Comparison of ENCODE assay signal across 23 cellular contexts in genomic region chr2:130813722-130814121, GRCh38. TPM values are rescaled to one million over a fixed set of nuclear protein-coding genes. Genes with fewer than 3 reads are reported as not detected.
"Had no signal": no experiment of that assay in that cellular context is flagged by ENCODE, and none has a peak within 500 bp of the region (broad histone marks: within the 10 kb centered on the region; RNA-seq: fewer than 3 reads in every experiment).

No MANE protein-coding gene starts in this region.

- H3K9me3 ChIP-seq: esophagus squamous epithelium, gastroesophageal sphincter, testis, transverse colon had no signal

- H3K36me3 ChIP-seq: esophagus squamous epithelium, gastroesophageal sphincter, transverse colon had no signal

- H3K36me3 Mint-ChIP-seq: naive thymus-derived CD8-positive, alpha-beta T cell; stimulated activated naive B cell treated with anti-CD40 and anti-IgM and Interleukin-4, amounts not matched to agents 10 μg/mL and 1 μg/mL and 100 μg/mL, for 72 hours had no signal

- H3K27ac ChIP-seq: epithelial cell of prostate, esophagus squamous epithelium, gastroesophageal sphincter, testis, transverse colon had no signal

- H3K9me3 Mint-ChIP-seq: dendritic cell treated with granulocyte-macrophage colony-stimulating factor and Interleukin-4, amounts not matched to agents 40 ng/mL and 50 ng/mL, for 4 days; effector memory CD8-positive, alpha-beta T cell; stimulated activated naive CD8-positive, alpha-beta T cell treated with anti-CD3 and anti-CD28 coated beads, Interleukin-15, amount 100 ng/mL, for 72 hours had no signal

- H3K27me3 ChIP-seq: testis, transverse colon had no signal

- H3K4me1 ChIP-seq: gastroesophageal sphincter, testis, transverse colon had no signal

- ATAC-seq: effector memory CD8-positive, alpha-beta T cell; gastroesophageal sphincter; left cardiac atrium; left ventricle myocardium superior; naive thymus-derived CD8-positive, alpha-beta T cell; sciatic nerve; stimulated activated naive B cell treated with anti-CD40 and anti-IgM and Interleukin-4, amounts not matched to agents 10 μg/mL and 1 μg/mL and 100 μg/mL, for 72 hours; stimulated activated naive CD8-positive, alpha-beta T cell treated with anti-CD3 and anti-CD28 coated beads, Interleukin-15, amount 100 ng/mL, for 72 hours had no signal

- H3K4me3 Mint-ChIP-seq: dendritic cell treated with granulocyte-macrophage colony-stimulating factor and Interleukin-4, amounts not matched to agents 40 ng/mL and 50 ng/mL, for 4 days; effector memory CD8-positive, alpha-beta T cell; naive thymus-derived CD8-positive, alpha-beta T cell; stimulated activated naive B cell treated with anti-CD40 and anti-IgM and Interleukin-4, amounts not matched to agents 10 μg/mL and 1 μg/mL and 100 μg/mL, for 72 hours; stimulated activated naive CD8-positive, alpha-beta T cell treated with anti-CD3 and anti-CD28 coated beads, Interleukin-15, amount 100 ng/mL, for 72 hours had no signal

- DNase-seq: effector memory CD8-positive, alpha-beta T cell; esophagus squamous epithelium; foreskin fibroblast; kidney; left cardiac atrium; left ventricle myocardium superior; mesenchymal stem cell; naive thymus-derived CD8-positive, alpha-beta T cell; stimulated activated CD4-positive, alpha-beta T cell treated with anti-CD3 and anti-CD28 coated beads, Interleukin-2, amount 100 ng/mL, for 24 hours; stimulated activated CD4-positive, alpha-beta T cell treated with anti-CD3 and anti-CD28 coated beads, Interleukin-4, amount 100 ng/mL, for 4 hours; stimulated activated naive B cell treated with anti-CD40 and anti-IgM and Interleukin-4, amounts not matched to agents 10 μg/mL and 1 μg/mL and 100 μg/mL, for 72 hours; stimulated activated naive CD8-positive, alpha-beta T cell treated with anti-CD3 and anti-CD28 coated beads, Interleukin-15, amount 100 ng/mL, for 72 hours; testis; transverse colon had no signal

- H3K27ac Mint-ChIP-seq: dendritic cell treated with granulocyte-macrophage colony-stimulating factor and Interleukin-4, amounts not matched to agents 40 ng/mL and 50 ng/mL, for 4 days; effector memory CD8-positive, alpha-beta T cell; naive thymus-derived CD8-positive, alpha-beta T cell; stimulated activated naive B cell treated with anti-CD40 and anti-IgM and Interleukin-4, amounts not matched to agents 10 μg/mL and 1 μg/mL and 100 μg/mL, for 72 hours; stimulated activated naive CD8-positive, alpha-beta T cell treated with anti-CD3 and anti-CD28 coated beads, Interleukin-15, amount 100 ng/mL, for 72 hours had no signal

- H3K4me3 ChIP-seq: esophagus squamous epithelium, gastroesophageal sphincter, lung, testis, transverse colon had no signal

RNA-seq across cellular contexts. Expression of gene ARHGEF4, which starts 23.0 kb away (rescaled TPM):
- total RNA-seq: pulmonary artery endothelial cell had no signal

RNA-seq across cellular contexts. Expression of gene AMER3, which starts 58.4 kb away (rescaled TPM):
- total RNA-seq: esophagus squamous epithelium; kidney; left cardiac atrium; left ventricle myocardium superior; naive thymus-derived CD8-positive, alpha-beta T cell; osteoblast; pulmonary artery endothelial cell; sciatic nerve; skeletal muscle tissue; subcutaneous adipose tissue had no signal
- polyA plus RNA-seq: lung; naive thymus-derived CD8-positive, alpha-beta T cell had no signal
